Comparison of ENCODE assay signal across 8 cellular contexts in genomic region chr22:36237462-36238347, GRCh38. TPM values are rescaled to one million over a fixed set of nuclear protein-coding genes. Genes with fewer than 3 reads are reported as not detected.
DNase-seq lines count a peak whose midpoint lies in the region; ATAC-seq and TF ChIP-seq lines count a peak whose summit lies in the region.

No MANE protein-coding gene starts in this region.

- H3K27me3 ChIP-seq in ovary, result no peaks in the 10 kb centered on the region

- ATAC-seq in GM21367 (IDR thresholded peaks at IDR 0.05; ENCODE audit: unreplicated experiment), result no peak

- no peaks in the 10 kb centered on the region for H3K9me3 ChIP-seq in ovary

- no peaks in the 10 kb centered on the region for H3K36me3 ChIP-seq in ovary

- TF ChIP-seq EP300 in ovary (IDR thresholded peaks at IDR 0.05), result no peak

- peak; percentile 35 for DNase-seq in RPMI7951 (ENCODE audit: low read depth)
- no peak for DNase-seq in epithelial cell of prostate (ENCODE audit: low read depth, low spot score)
- peak in 1 of 5 donors; percentile 50 for DNase-seq in ovary
- no peak for DNase-seq in NCI-H1694 (lab: John Stamatoyannopoulos, UW)
- no peak for DNase-seq in SK-N-DZ (ENCODE audit: low spot score)
- DNase-seq in cerebellar nuclear complex (lab: John Stamatoyannopoulos, UW), result no peak

- H3K4me3 ChIP-seq in GM12875 (ENCODE audit: low read depth, low read length) (peak overlapping the region; percentile 66), ovary (peak overlapping the region; percentile 48)

- intact Hi-C loops in ovary (cut with DNase I), result loop anchor here in 1 of 4 donors (10.0 kb wide), 1 partner anchor 93 kb away; no protein-coding TSS in a partner anchor

- TF ChIP-seq POLR2A in ovary (IDR thresholded peaks at IDR 0.05), result no peak

- TF ChIP-seq CTCF in GM12875 (IDR thresholded peaks at IDR 0.05; ENCODE audit: borderline replicate concordance, insufficient read depth, low read depth, low read length) (no peak), ovary (IDR thresholded peaks at IDR 0.05) (no peak)

- peaks cover 16% of the 10 kb centered on the region for H3K4me1 ChIP-seq in ovary (ENCODE audit: insufficient read depth)

- 53 to 64% (median 59%) methylated on average over 12 of the region's 12 CpGs for WGBS in ovary, 3 donors

- H3K27ac ChIP-seq in epithelial cell of prostate (peak overlapping the region; percentile 73), ovary (peak overlapping the region in 1 of 2 donors; percentile 83)

RNA-seq across cellular contexts. Expression of gene APOL2, which starts 1.6 kb away (rescaled TPM):
- total RNA-seq in RPMI7951 (2014; rRNA removed; shearing (Covaris generic)), result 25.6 and 37.0 TPM in 2 replicates
- total RNA-seq in ovary, result 10 to 100 TPM; 21.8 to 38.1 (median 28.2) TPM
- polyA plus RNA-seq in ovary, result 10 to 100 TPM; 13.6 to 33.7 TPM
- polyA plus RNA-seq in SK-N-DZ (2014; cell fraction: cytosol; rRNA removed), result 1.6 and 3.2 TPM in 2 replicates
- polyA plus RNA-seq in SK-N-DZ (2014; cell fraction: nucleus; rRNA removed), result 1.2 and 2.0 TPM in 2 replicates

RNA-seq across cellular contexts. Expression of gene APOL1, which starts 15.2 kb away (rescaled TPM):
- total RNA-seq in RPMI7951 (2014; rRNA removed; shearing (Covaris generic)), result 6.2 and 8.0 TPM in 2 replicates
- total RNA-seq in ovary, result 10 to 100 TPM; 11.4 to 59.3 (median 34.4) TPM
- 10 to 100 TPM; 26.5 to 75.9 TPM for polyA plus RNA-seq in ovary
- polyA plus RNA-seq in SK-N-DZ (2014; cell fraction: cytosol; rRNA removed), result not detected in 2 replicates
- not detected in 2 replicates for polyA plus RNA-seq in SK-N-DZ (2014; cell fraction: nucleus; rRNA removed)

RNA-seq across cellular contexts. Expression of gene APOL4, which starts 36.1 kb away (rescaled TPM):
- 0.20 TPM in 1 of 2 replicates, not detected in the other for total RNA-seq in RPMI7951 (2014; rRNA removed; shearing (Covaris generic))
- 10 to 100 TPM in 3 of 7 donors, 1 to 10 TPM in 2, under 1 TPM in 2; 0.31 to 18.6 (median 7.3) TPM for total RNA-seq in ovary
- 1 to 10 TPM; 5.6 to 8.5 TPM for polyA plus RNA-seq in ovary
- polyA plus RNA-seq in SK-N-DZ (2014; cell fraction: cytosol; rRNA removed), result 0.24 TPM in 1 of 2 replicates, not detected in the other
- not detected in 2 replicates for polyA plus RNA-seq in SK-N-DZ (2014; cell fraction: nucleus; rRNA removed)
